ENCODE assay signal across 11 cellular contexts in genomic region chr11:45022294-45023064, GRCh38.
DNase-seq lines count a peak whose midpoint lies in the region; ATAC-seq and TF ChIP-seq lines count a peak whose summit lies in the region.
"Had no signal": no experiment of that assay in that cellular context is flagged by ENCODE, and none has a peak within 500 bp of the region (broad histone marks: within the 10 kb centered on the region; RNA-seq: fewer than 3 reads in every experiment).

No MANE protein-coding gene starts in this region.

- H3K14ac ChIP-seq in mesenchymal stem cell (ENCODE audit: low read length in 2 of 2), result no peak overlapping the region

- H2BK5ac ChIP-seq in mesenchymal stem cell (ENCODE audit: low read depth, low read length, poor library complexity, severe bottlenecking), result no peak overlapping the region

- H4K8ac ChIP-seq in mesenchymal stem cell (ENCODE audit: low read length), result no peak overlapping the region

- WGBS in endodermal cell (ENCODE audit: insufficient coverage in 1 of 2, insufficient read length in 1 of 2), 2 experiments, result 88 to 90% methylated on average over 6 to 9 of the region's 9 CpGs
- 66% methylated on average over 9 of the region's 9 CpGs for WGBS in mesenchymal stem cell

- no peak overlapping the region for H3K4me3 Mint-ChIP-seq in endodermal cell

- no peak overlapping the region for H3K27ac ChIP-seq in endodermal cell (ENCODE audit: low read depth, low read length)
- H3K27ac ChIP-seq in mesenchymal stem cell (ENCODE audit: low read length, poor library complexity, severe bottlenecking), result no peak overlapping the region

- intact Hi-C loops in Right ventricle myocardium inferior (cut with DNase I), result no loop called here
- intact Hi-C loops in cardiac septum (cut with DNase I), result no loop called here

- H2AK5ac ChIP-seq in mesenchymal stem cell (ENCODE audit: low read length, severe bottlenecking), result no peak overlapping the region

- H3K23ac ChIP-seq in mesenchymal stem cell (ENCODE audit: low read length in 2 of 2), result no peak overlapping the region

- H3K9ac ChIP-seq in endodermal cell (ENCODE audit: extremely low read depth, low read length, poor library complexity, severe bottlenecking) (no peak overlapping the region), mesenchymal stem cell (ENCODE audit: low read length) (peak overlapping the region; percentile 25)

- H3K4me1 Mint-ChIP-seq in endodermal cell, result peaks cover 8% of the 10 kb centered on the region

- H3K36me3 Mint-ChIP-seq in endodermal cell (ENCODE audit: low read depth), result no peaks in the 10 kb centered on the region

- DNase-seq in Right ventricle myocardium inferior (ENCODE audit: missing footprints), result no peak
- no peak for DNase-seq in cardiac septum (ENCODE audit: low spot score)
- DNase-seq in endodermal cell, result peak; percentile 66
- DNase-seq in mesenchymal stem cell, result peak; percentile 53
- no peak for DNase-seq in NCI-H524 treated with DMSO at 0.1 percent for 48 hours (lab: John Stamatoyannopoulos, UW)
- no peak for DNase-seq in NCI-H2107 (lab: John Stamatoyannopoulos, UW)
- DNase-seq: effector CD8-positive, alpha-beta T cell had no signal

- H3K18ac ChIP-seq in mesenchymal stem cell (ENCODE audit: low read depth in 1 of 2, low read length in 2 of 2), result peak overlapping the region; percentile 15 to 81

- peak overlapping the region; percentile 27 to 83 for H2BK12ac ChIP-seq in mesenchymal stem cell (ENCODE audit: low read length in 2 of 2)

- H3K27ac Mint-ChIP-seq in endodermal cell, result no peak overlapping the region

- H3K9me3 ChIP-seq in endodermal cell (ENCODE audit: control insufficient read depth, low read length), result no peaks in the 10 kb centered on the region
- H3K9me3 ChIP-seq in mesenchymal stem cell (ENCODE audit: control insufficient read depth, low read length), result no peaks in the 10 kb centered on the region
- H3K9me3 ChIP-seq: adrenal gland, thoracic aorta had no signal

- no peaks in the 10 kb centered on the region for H3K4me1 ChIP-seq in endodermal cell (ENCODE audit: control insufficient read depth, insufficient read depth, low read length)
- H3K4me1 ChIP-seq in mesenchymal stem cell (ENCODE audit: control insufficient read depth, insufficient read depth, low read depth, low read length), result peaks cover 8% of the 10 kb centered on the region

- no peaks in the 10 kb centered on the region for H3K9me3 Mint-ChIP-seq in endodermal cell

- peak overlapping the region; percentile 37 to 42 for H3K4ac ChIP-seq in mesenchymal stem cell (ENCODE audit: low read depth in 1 of 2, low read length in 2 of 2)

- H3K4me3 ChIP-seq in endodermal cell (ENCODE audit: low read length) (no peak overlapping the region), mesenchymal stem cell (ENCODE audit: insufficient read depth in 1 of 2, low read depth in 1 of 2, low read length in 2 of 2) (peak overlapping the region in 1 of 2 experiments; percentile 45)
- H3K4me3 ChIP-seq: adrenal gland had no signal

- H3K27me3 Mint-ChIP-seq in endodermal cell (ENCODE audit: insufficient read depth), result no peaks in the 10 kb centered on the region

- peak; percentile 25 for ATAC-seq in Right ventricle myocardium inferior
- ATAC-seq in GM18511 (IDR thresholded peaks at IDR 0.05; ENCODE audit: unreplicated experiment), result no peak
- no peak for ATAC-seq in GM21576 (IDR thresholded peaks at IDR 0.05; ENCODE audit: unreplicated experiment)

- H3K36me3 ChIP-seq in endodermal cell (ENCODE audit: control insufficient read depth, insufficient read depth, low read length), result no peaks in the 10 kb centered on the region
- no peaks in the 10 kb centered on the region for H3K36me3 ChIP-seq in mesenchymal stem cell (ENCODE audit: control insufficient read depth in 1 of 2, insufficient read depth in 2 of 2, low read depth in 1 of 2, low read length in 2 of 2)
- H3K36me3 ChIP-seq: adrenal gland, thoracic aorta had no signal

- TF ChIP-seq CTCF in endodermal cell (conservative IDR thresholded peaks at IDR 0.05), result no peak

- no peak overlapping the region for H2BK15ac ChIP-seq in mesenchymal stem cell (ENCODE audit: low read depth, poor library complexity, severe bottlenecking)

- H2AFZ ChIP-seq in mesenchymal stem cell (ENCODE audit: low read depth, low read length), result no peak overlapping the region

- H3K4me2 ChIP-seq in mesenchymal stem cell (ENCODE audit: low read length, poor library complexity, severe bottlenecking), result no peak overlapping the region

- peak overlapping the region; percentile 8 for H2BK120ac ChIP-seq in mesenchymal stem cell (ENCODE audit: low read depth, low read length)

- H4K91ac ChIP-seq in mesenchymal stem cell (ENCODE audit: low read length), result peak overlapping the region; percentile 72

- H3K27me3 ChIP-seq in endodermal cell (ENCODE audit: control insufficient read depth, insufficient read depth, low read length, poor library complexity, severe bottlenecking), result no peaks in the 10 kb centered on the region
- H3K27me3 ChIP-seq in mesenchymal stem cell (ENCODE audit: control insufficient read depth in 1 of 2, insufficient read depth in 1 of 2, low read length in 2 of 2), result peaks cover 16 to 67% of the 10 kb centered on the region in 2 experiments
- H3K27me3 ChIP-seq: adrenal gland had no signal

- H3K79me1 ChIP-seq in mesenchymal stem cell (replicated peaks; ENCODE audit: low read length, poor library complexity, severe bottlenecking), result no peaks in the 10 kb centered on the region

Comparison
In these comparisons a context has a peak if more than half of its experiments do, and no peak if none do; other contexts are left out.
1. DNase-seq: peak in endodermal cell (single experiment) and mesenchymal stem cell (single experiment); none in Right ventricle myocardium inferior (single experiment), cardiac septum (single experiment), NCI-H524 treated with DMSO at 0.1 percent for 48 hours (single experiment) and NCI-H2107 (single experiment).